In the genomic region with DNA sequence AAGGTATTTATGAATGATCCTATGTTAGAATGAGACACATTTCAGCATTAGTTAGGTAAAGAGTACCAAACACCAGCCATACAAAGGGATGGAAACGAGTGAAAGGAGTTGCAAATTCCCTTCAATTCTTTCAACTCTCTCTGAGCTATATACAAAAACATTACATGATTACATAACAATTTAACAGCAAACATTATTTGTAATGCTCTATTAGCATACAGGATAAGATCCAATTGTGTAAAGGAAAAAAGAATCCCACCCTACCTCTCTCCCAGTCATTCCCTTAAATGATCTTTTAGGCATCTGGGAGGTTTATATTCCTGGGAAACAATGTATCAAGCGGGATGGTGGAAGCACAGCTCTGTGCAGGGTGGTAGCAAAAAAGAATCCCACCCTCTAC, we compare ENCODE assay signal across 35 cellular contexts.
"Had no signal": no experiment of that assay in that cellular context is flagged by ENCODE, and none has a peak within 500 bp of the region (broad histone marks: within the 10 kb centered on the region; RNA-seq: fewer than 3 reads in every experiment).

No MANE protein-coding gene starts in this region.

- DNase-seq: activated CD4-positive, alpha-beta memory T cell treated with anti-CD3 and anti-CD28 coated beads, Interleukin-2, amount 10 ng/mL, durations not matched to agents 7 days and 5 days; activated CD4-positive, alpha-beta T cell treated with anti-CD3 and anti-CD28 coated beads for 1 hour; activated CD4-positive, alpha-beta T cell treated with anti-CD3 and anti-CD28 coated beads for 48 hours; activated CD4-positive, CD25-positive, alpha-beta regulatory T cell; activated CD8-positive, alpha-beta memory T cell treated with anti-CD3 and anti-CD28 coated beads, Interleukin-2, amount 50 U/mL, for 48 hours; activated effector memory CD4-positive, alpha-beta T cell treated with anti-CD3 and anti-CD28 coated beads, Interleukin-2, amount 50 U/mL, for 16 hours; activated naive CD4-positive, alpha-beta T cell; activated naive CD4-positive, alpha-beta T cell treated with anti-CD3 and anti-CD28 coated beads, Interleukin-2, amount 50 U/mL, for 16 hours; activated naive CD8-positive, alpha-beta T cell treated with anti-CD3 and anti-CD28 coated beads for 36 hours; activated T-cell treated with anti-CD3 and anti-CD28 coated beads, Interleukin-2, amount 50 U/mL, for 1 hour; activated T-cell treated with anti-CD3 and anti-CD28 coated beads, Interleukin-2, amount 50 U/mL, for 72 hours; amniotic stem cell; aorta; brain microvascular endothelial cell; central memory CD4-positive, alpha-beta T cell; MM.1S; MV-4-11; NCI-H1092; NCI-H1436 treated with DMSO at 0.1 percent for 48 hours; NCI-H1694 treated with DMSO at 0.1 percent for 48 hours; NCI-H2029; NCI-H345; NCI-H524 treated with DMSO at 0.1 percent for 48 hours; PC-9; SIG-M5; SW 1271; T-helper 1 cell; T-helper 2 cell; T-helper 9 cell; WERI-Rb-1 had no signal

- H3K4me2 ChIP-seq: PC-9 had no signal

- H3K36me3 ChIP-seq: brain microvascular endothelial cell, WERI-Rb-1 had no signal

- ATAC-seq: activated CD8-positive, alpha-beta memory T cell treated with anti-CD3 and anti-CD28 coated beads, Interleukin-2, amount 10 ng/mL, durations not matched to agents 7 days and 5 days; activated T-cell treated with anti-CD3 and anti-CD28 coated beads, Interleukin-2, amount 50 U/mL, for 72 hours; activated T-helper 17 cell treated with anti-CD3 and anti-CD28 coated beads, Interleukin-2, amount 50 U/mL, for 72 hours; Right ventricle myocardium inferior; SK-N-SH treated with all-trans-retinoic acid at 6 μM for 48 hours had no signal

- H2AFZ ChIP-seq: PC-9 had no signal

- H3K4me1 Mint-ChIP-seq: activated CD4-positive, alpha-beta memory T cell treated with anti-CD3 and anti-CD28 coated beads, Interleukin-2, amount 10 ng/mL, durations not matched to agents 7 days and 5 days; activated CD8-positive, alpha-beta memory T cell treated with anti-CD3 and anti-CD28 coated beads, Interleukin-2, amount 10 ng/mL, durations not matched to agents 7 days and 5 days; activated naive CD8-positive, alpha-beta T cell treated with anti-CD3 and anti-CD28 coated beads for 36 hours; activated T-helper 17 cell treated with anti-CD3 and anti-CD28 coated beads, Interleukin-2, amount 50 U/mL, for 72 hours had no signal

- H3K4me3 ChIP-seq: PC-9 had no signal

- H3K36me3 Mint-ChIP-seq: activated CD8-positive, alpha-beta memory T cell treated with anti-CD3 and anti-CD28 coated beads, Interleukin-2, amount 10 ng/mL, durations not matched to agents 7 days and 5 days; activated naive CD8-positive, alpha-beta T cell treated with anti-CD3 and anti-CD28 coated beads for 36 hours had no signal

- H3K27me3 ChIP-seq: brain microvascular endothelial cell had no signal

- H3K4me3 Mint-ChIP-seq: activated CD4-positive, alpha-beta memory T cell treated with anti-CD3 and anti-CD28 coated beads, Interleukin-2, amount 10 ng/mL, durations not matched to agents 7 days and 5 days; activated CD8-positive, alpha-beta memory T cell treated with anti-CD3 and anti-CD28 coated beads, Interleukin-2, amount 10 ng/mL, durations not matched to agents 7 days and 5 days; activated naive CD8-positive, alpha-beta T cell treated with anti-CD3 and anti-CD28 coated beads for 36 hours; activated T-cell treated with anti-CD3 and anti-CD28 coated beads, Interleukin-2, amount 50 U/mL, for 72 hours; activated T-helper 17 cell treated with anti-CD3 and anti-CD28 coated beads, Interleukin-2, amount 50 U/mL, for 72 hours had no signal

- H3K9me3 Mint-ChIP-seq: activated CD4-positive, alpha-beta memory T cell treated with anti-CD3 and anti-CD28 coated beads, Interleukin-2, amount 10 ng/mL, durations not matched to agents 7 days and 5 days had no signal

- H3K27ac ChIP-seq: brain microvascular endothelial cell, PC-9, RWPE1, WERI-Rb-1 had no signal

- H3K27me3 Mint-ChIP-seq: activated naive CD8-positive, alpha-beta T cell treated with anti-CD3 and anti-CD28 coated beads for 36 hours; activated T-helper 17 cell treated with anti-CD3 and anti-CD28 coated beads, Interleukin-2, amount 50 U/mL, for 72 hours had no signal

- H3K27ac Mint-ChIP-seq: activated CD4-positive, alpha-beta memory T cell treated with anti-CD3 and anti-CD28 coated beads, Interleukin-2, amount 10 ng/mL, durations not matched to agents 7 days and 5 days; activated CD8-positive, alpha-beta memory T cell treated with anti-CD3 and anti-CD28 coated beads, Interleukin-2, amount 10 ng/mL, durations not matched to agents 7 days and 5 days; activated naive CD8-positive, alpha-beta T cell treated with anti-CD3 and anti-CD28 coated beads for 36 hours; activated T-cell treated with anti-CD3 and anti-CD28 coated beads, Interleukin-2, amount 50 U/mL, for 72 hours; activated T-helper 17 cell treated with anti-CD3 and anti-CD28 coated beads, Interleukin-2, amount 50 U/mL, for 72 hours had no signal
